In genomic region chr16:67302076-67302475, GRCh38 we compare ENCODE assay signal across 17 cellular contexts. TPM values are rescaled to one million over a fixed set of nuclear protein-coding genes. Genes with fewer than 3 reads are reported as not detected.
DNase-seq lines count a peak whose midpoint lies in the region; ATAC-seq and TF ChIP-seq lines count a peak whose summit lies in the region.
"Had no signal": no experiment of that assay in that cellular context is flagged by ENCODE, and none has a peak within 500 bp of the region (broad histone marks: within the 10 kb centered on the region; RNA-seq: fewer than 3 reads in every experiment).

No MANE protein-coding gene starts in this region.

- 75% methylated on average over 7 of the region's 7 CpGs for WGBS in right cardiac atrium

- no peaks in the 10 kb centered on the region for H3K4me1 Mint-ChIP-seq in progenitor cell of endocrine pancreas (ENCODE audit: low read depth)

- H3K27ac ChIP-seq in right cardiac atrium (ENCODE audit: low read length) (no peak overlapping the region), vagina (peak overlapping the region; percentile 73)

- intact Hi-C loops in right cardiac atrium (cut with DNase I): no loop called here
- intact Hi-C loops in posterior vena cava (cut with DNase I): no loop called here
- intact Hi-C loops in vagina (cut with DNase I): no loop called here

- peaks cover 22% of the 10 kb centered on the region for H3K27me3 Mint-ChIP-seq in progenitor cell of endocrine pancreas

- H3K4me3 ChIP-seq in right cardiac atrium (ENCODE audit: low read length): no peak overlapping the region
- no peak overlapping the region for H3K4me3 ChIP-seq in vagina

- H3K9me3 ChIP-seq in right cardiac atrium (ENCODE audit: control insufficient read depth, low read length): no peaks in the 10 kb centered on the region
- H3K9me3 ChIP-seq in vagina: no peaks in the 10 kb centered on the region
- H3K9me3 ChIP-seq: BE2C had no signal

- H3K27me3 ChIP-seq in right cardiac atrium (ENCODE audit: control insufficient read depth, insufficient read depth) (no peaks in the 10 kb centered on the region), vagina (no peaks in the 10 kb centered on the region)
- H3K27me3 ChIP-seq: BE2C had no signal

- TF ChIP-seq CTCF in vagina (IDR thresholded peaks at IDR 0.05) (no peak), progenitor cell of endocrine pancreas (IDR thresholded peaks at IDR 0.05; ENCODE audit: unreplicated experiment) (no peak)

- H3K4me1 ChIP-seq in right cardiac atrium (ENCODE audit: control insufficient read depth, insufficient read depth, low read length) (peaks cover 4% of the 10 kb centered on the region), vagina (peaks cover 15% of the 10 kb centered on the region)
- H3K4me1 ChIP-seq: BE2C had no signal

- H3K36me3 Mint-ChIP-seq in activated naive CD4-positive, alpha-beta T cell treated with anti-CD3 and anti-CD28 coated beads, Interleukin-2, amount 50 U/mL, for 72 hours: no peaks in the 10 kb centered on the region
- H3K36me3 Mint-ChIP-seq in progenitor cell of endocrine pancreas (ENCODE audit: insufficient read depth): no peaks in the 10 kb centered on the region
- H3K36me3 Mint-ChIP-seq: CD8-positive, alpha-beta T cell had no signal

- no peaks in the 10 kb centered on the region for H3K9me3 Mint-ChIP-seq in activated naive CD4-positive, alpha-beta T cell treated with anti-CD3 and anti-CD28 coated beads, Interleukin-2, amount 50 U/mL, for 72 hours
- H3K9me3 Mint-ChIP-seq in progenitor cell of endocrine pancreas (ENCODE audit: low read depth): peaks cover 4% of the 10 kb centered on the region
- H3K9me3 Mint-ChIP-seq: CD8-positive, alpha-beta T cell had no signal

- TF ChIP-seq POLR2A in vagina (IDR thresholded peaks at IDR 0.05): no peak

- H3K27ac Mint-ChIP-seq in activated naive CD4-positive, alpha-beta T cell treated with anti-CD3 and anti-CD28 coated beads, Interleukin-2, amount 50 U/mL, for 72 hours: peak overlapping the region; percentile 6 to 8
- H3K27ac Mint-ChIP-seq in progenitor cell of endocrine pancreas: no peak overlapping the region
- H3K27ac Mint-ChIP-seq: CD8-positive, alpha-beta T cell had no signal

- no peaks in the 10 kb centered on the region for H3K36me3 ChIP-seq in vagina
- H3K36me3 ChIP-seq: BE2C had no signal

- DNase-seq in activated naive CD4-positive, alpha-beta T cell treated with anti-CD3 and anti-CD28 coated beads, Interleukin-2, amount 50 U/mL, for 72 hours (ENCODE audit: low spot score in 2 of 2): no peak
- DNase-seq in activated naive CD4-positive, alpha-beta T cell treated with anti-CD3 and anti-CD28 coated beads, Interleukin-2, amount 50 U/mL, for 16 hours: no peak
- DNase-seq in right cardiac atrium (no peak), posterior vena cava (ENCODE audit: low spot score) (peak; percentile 62), vagina (ENCODE audit: extremely low spot score in 2 of 2) (no peak), ureter (ENCODE audit: low spot score) (no peak), progenitor cell of endocrine pancreas (ENCODE audit: low spot score, unreplicated experiment) (no peak)
- DNase-seq: 8988T; BE2C; CD8-positive, alpha-beta T cell; NCI-H1417; NCI-H187 treated with DMSO at 0.1 percent for 48 hours; NK-92 treated with Interleukin-12 subunit alpha and Interleukin-12 subunit beta, amount 100 ng/mL, for 24 hours had no signal

- ATAC-seq in activated naive CD4-positive, alpha-beta T cell treated with anti-CD3 and anti-CD28 coated beads, Interleukin-2, amount 50 U/mL, for 72 hours: no peak
- peak; percentile 18 to 24 for ATAC-seq in right cardiac atrium
- ATAC-seq in HG03095 (IDR thresholded peaks at IDR 0.05; ENCODE audit: unreplicated experiment): no peak
- ATAC-seq: CD8-positive, alpha-beta T cell had no signal

- no peak overlapping the region for H3K4me3 Mint-ChIP-seq in progenitor cell of endocrine pancreas (ENCODE audit: low read depth)
- H3K4me3 Mint-ChIP-seq: CD8-positive, alpha-beta T cell had no signal

RNA-seq across cellular contexts. Expression of gene PLEKHG4, which starts 22.7 kb away (rescaled TPM):
- total RNA-seq in activated naive CD4-positive, alpha-beta T cell treated with anti-CD3 and anti-CD28 coated beads, Interleukin-2, amount 50 U/mL, for 72 hours: 10 to 100 TPM in 1 of 2 donors, 1 to 10 TPM in 1; 9.5 to 23.2 TPM
- 1 to 10 TPM; 2.2 to 2.8 (median 2.5) TPM for total RNA-seq in right cardiac atrium
- 2.2 TPM for polyA plus RNA-seq in right cardiac atrium
- total RNA-seq in posterior vena cava: 1 to 10 TPM; 3.2 to 5.4 TPM
- total RNA-seq in vagina: 9.8 TPM
- 10.3 TPM for total RNA-seq in ureter
- total RNA-seq in progenitor cell of endocrine pancreas: 3.3 and 3.8 TPM in 2 replicates

RNA-seq across cellular contexts. Expression of gene KCTD19, which starts 24.5 kb away (rescaled TPM):
- total RNA-seq in activated naive CD4-positive, alpha-beta T cell treated with anti-CD3 and anti-CD28 coated beads, Interleukin-2, amount 50 U/mL, for 72 hours: 1 to 10 TPM in 1 of 2 donors, under 1 TPM in 1; 0.71 to 6.1 TPM
- under 1 TPM in 1 of 4 donors, not detected in 3; 0.06 TPM for total RNA-seq in right cardiac atrium
- polyA plus RNA-seq in right cardiac atrium: 0.07 TPM
- not detected for total RNA-seq in posterior vena cava
- not detected for total RNA-seq in vagina
- total RNA-seq in ureter: not detected
- total RNA-seq in progenitor cell of endocrine pancreas: 0.14 and 1.4 TPM in 2 replicates
- total RNA-seq: CD8-positive, alpha-beta T cell; HT1080; RPMI7951 had no signal

RNA-seq across cellular contexts. Expression of gene LRRC36, which starts 24.5 kb away (rescaled TPM):
- total RNA-seq in activated naive CD4-positive, alpha-beta T cell treated with anti-CD3 and anti-CD28 coated beads, Interleukin-2, amount 50 U/mL, for 72 hours: 1 to 10 TPM in 1 of 2 donors, under 1 TPM in 1; 0.57 to 1.9 TPM
- total RNA-seq in right cardiac atrium (under 1 TPM; 0.11 to 0.42 (median 0.29) TPM), posterior vena cava (under 1 TPM in 1 of 2 donors, not detected in 1; 0.56 TPM), vagina (not detected), ureter (not detected), progenitor cell of endocrine pancreas (1.6 and 2.3 TPM in 2 replicates)
- 0.36 TPM for polyA plus RNA-seq in right cardiac atrium
- total RNA-seq: CD8-positive, alpha-beta T cell; HT1080; OCI-LY7; RPMI7951 had no signal

RNA-seq across cellular contexts. Expression of gene SLC9A5, which starts 53.3 kb away (rescaled TPM):
- 10 to 100 TPM in 1 of 2 donors, 1 to 10 TPM in 1; 8.3 to 13.6 TPM for total RNA-seq in activated naive CD4-positive, alpha-beta T cell treated with anti-CD3 and anti-CD28 coated beads, Interleukin-2, amount 50 U/mL, for 72 hours
- total RNA-seq in right cardiac atrium (1 to 10 TPM; 2.2 to 2.9 (median 2.5) TPM), posterior vena cava (1 to 10 TPM in 1 of 2 donors, under 1 TPM in 1; 0.57 to 1.1 TPM), vagina (0.49 TPM), ureter (0.86 TPM), progenitor cell of endocrine pancreas (3.4 and 3.9 TPM in 2 replicates)
- polyA plus RNA-seq in right cardiac atrium: 1.9 TPM

RNA-seq across cellular contexts. Expression of gene FHOD1, which starts 54.8 kb away (rescaled TPM):
- 100 to 1,000 TPM; 104 to 133 TPM for total RNA-seq in activated naive CD4-positive, alpha-beta T cell treated with anti-CD3 and anti-CD28 coated beads, Interleukin-2, amount 50 U/mL, for 72 hours
- total RNA-seq in right cardiac atrium (10 to 100 TPM; 16.9 to 32.1 (median 19.4) TPM), posterior vena cava (10 to 100 TPM; 23.8 to 32.9 TPM), vagina (17.2 TPM), ureter (19.1 TPM), progenitor cell of endocrine pancreas (28.2 and 30.2 TPM in 2 replicates)
- 20.5 TPM for polyA plus RNA-seq in right cardiac atrium

Comparison
In these comparisons a context has a peak if more than half of its experiments do, and no peak if none do; other contexts are left out.
1. ATAC-seq: peak in right cardiac atrium (2 of 2); none in activated naive CD4-positive, alpha-beta T cell treated with anti-CD3 and anti-CD28 coated beads, Interleukin-2, amount 50 U/mL, for 72 hours (0 of 2) and HG03095 (single experiment).